ENCODE assay signal across 1 cellular context in the genomic region with DNA sequence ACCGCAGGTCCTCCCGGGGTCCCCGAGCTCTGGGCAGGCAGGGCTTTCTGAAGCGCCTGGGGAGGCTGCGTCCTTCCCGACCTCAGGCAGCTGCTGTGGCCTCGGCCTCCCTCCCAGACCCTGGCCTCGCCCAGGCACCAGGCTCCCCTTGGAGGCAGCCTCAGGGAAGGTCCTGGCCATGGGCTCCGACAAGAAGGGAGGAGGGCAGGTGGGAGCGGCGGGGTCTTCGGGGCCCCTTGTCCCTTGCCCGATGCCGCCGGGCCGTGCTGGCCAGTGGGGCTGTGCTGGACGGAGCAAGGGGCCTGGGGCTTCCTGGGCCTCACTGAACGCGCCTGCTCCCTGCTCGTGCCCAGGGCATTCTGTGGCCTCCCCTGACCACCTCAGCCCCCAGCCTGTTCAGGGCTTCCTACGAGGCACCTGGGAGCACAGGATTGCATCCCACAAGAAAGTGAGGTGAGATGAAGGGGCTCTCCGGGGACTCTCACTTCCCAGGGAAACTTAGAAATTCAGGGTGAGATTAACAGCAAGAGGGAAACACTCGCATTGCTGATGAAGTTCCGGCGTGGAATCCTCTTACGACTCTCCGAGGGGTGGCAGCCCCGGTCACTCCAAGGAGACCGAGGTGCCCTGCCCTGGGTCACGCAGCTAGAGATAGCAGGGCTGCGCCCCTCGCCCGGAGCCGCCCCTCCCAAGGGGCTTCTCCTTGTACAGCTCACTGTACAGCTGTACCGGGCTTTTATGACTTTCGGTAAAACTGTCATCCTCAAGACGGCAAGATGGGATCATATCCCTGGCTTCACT.
TF ChIP-seq lines count a peak whose summit lies in the region.

No MANE protein-coding gene starts in this region.

TF ChIP-seq in K562, 482 proteins besides CTCF, POLR2A, EP300 and RAD21 (continues in another document):
- 0 out of 2 replicates have a peak, but pooled peaks have one; percentile 41 for TF ChIP-seq FOXK1 (CRISPR knock-in tag; IDR thresholded peaks at IDR 0.05; ENCODE audit: borderline replicate concordance)
- no peak for TF ChIP-seq ZSCAN29 (IDR thresholded peaks at IDR 0.05)
- TF ChIP-seq, protein P1, sequence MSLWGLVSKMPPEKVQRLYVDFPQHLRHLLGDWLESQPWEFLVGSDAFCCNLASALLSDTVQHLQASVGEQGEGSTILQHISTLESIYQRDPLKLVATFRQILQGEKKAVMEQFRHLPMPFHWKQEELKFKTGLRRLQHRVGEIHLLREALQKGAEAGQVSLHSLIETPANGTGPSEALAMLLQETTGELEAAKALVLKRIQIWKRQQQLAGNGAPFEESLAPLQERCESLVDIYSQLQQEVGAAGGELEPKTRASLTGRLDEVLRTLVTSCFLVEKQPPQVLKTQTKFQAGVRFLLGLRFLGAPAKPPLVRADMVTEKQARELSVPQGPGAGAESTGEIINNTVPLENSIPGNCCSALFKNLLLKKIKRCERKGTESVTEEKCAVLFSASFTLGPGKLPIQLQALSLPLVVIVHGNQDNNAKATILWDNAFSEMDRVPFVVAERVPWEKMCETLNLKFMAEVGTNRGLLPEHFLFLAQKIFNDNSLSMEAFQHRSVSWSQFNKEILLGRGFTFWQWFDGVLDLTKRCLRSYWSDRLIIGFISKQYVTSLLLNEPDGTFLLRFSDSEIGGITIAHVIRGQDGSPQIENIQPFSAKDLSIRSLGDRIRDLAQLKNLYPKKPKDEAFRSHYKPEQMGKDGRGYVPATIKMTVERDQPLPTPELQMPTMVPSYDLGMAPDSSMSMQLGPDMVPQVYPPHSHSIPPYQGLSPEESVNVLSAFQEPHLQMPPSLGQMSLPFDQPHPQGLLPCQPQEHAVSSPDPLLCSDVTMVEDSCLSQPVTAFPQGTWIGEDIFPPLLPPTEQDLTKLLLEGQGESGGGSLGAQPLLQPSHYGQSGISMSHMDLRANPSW (CRISPR knock-in tag; IDR thresholded peaks at IDR 0.05) = 0 out of 2 replicates have a peak, but pooled peaks have one; percentile 24
- no peak for TF ChIP-seq TEAD4 (IDR thresholded peaks at IDR 0.05; ENCODE audit: low read length)
- TF ChIP-seq TEAD4 (CRISPR knock-in tag; IDR thresholded peaks at IDR 0.05; ENCODE audit: borderline replicate concordance) = 0 out of 2 replicates have a peak, but pooled peaks have one; percentile 21
- TF ChIP-seq STAT5B (CRISPR knock-in tag; IDR thresholded peaks at IDR 0.05) = no peak
- peak; percentile 5 for TF ChIP-seq TBP (optimal IDR thresholded peaks at IDR 0.05; ENCODE audit: low read depth, low read length)
- TF ChIP-seq, protein P2, sequence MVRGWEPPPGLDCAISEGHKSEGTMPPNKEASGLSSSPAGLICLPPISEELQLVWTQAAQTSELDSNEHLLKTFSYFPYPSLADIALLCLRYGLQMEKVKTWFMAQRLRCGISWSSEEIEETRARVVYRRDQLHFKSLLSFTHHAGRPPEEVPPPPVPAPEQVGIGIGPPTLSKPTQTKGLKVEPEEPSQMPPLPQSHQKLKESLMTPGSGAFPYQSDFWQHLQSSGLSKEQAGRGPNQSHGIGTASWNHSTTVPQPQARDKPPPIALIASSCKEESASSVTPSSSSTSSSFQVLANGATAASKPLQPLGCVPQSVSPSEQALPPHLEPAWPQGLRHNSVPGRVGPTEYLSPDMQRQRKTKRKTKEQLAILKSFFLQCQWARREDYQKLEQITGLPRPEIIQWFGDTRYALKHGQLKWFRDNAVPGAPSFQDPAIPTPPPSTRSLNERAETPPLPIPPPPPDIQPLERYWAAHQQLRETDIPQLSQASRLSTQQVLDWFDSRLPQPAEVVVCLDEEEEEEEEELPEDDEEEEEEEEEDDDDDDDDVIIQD (CRISPR knock-in tag; IDR thresholded peaks at IDR 0.05) = no peak
- peak; percentile 20 for TF ChIP-seq FIP1L1 (IDR thresholded peaks at IDR 0.05; ENCODE audit: low read depth, low read length, poor library complexity, severe bottlenecking)
- no peak for TF ChIP-seq MYC (IDR thresholded peaks at IDR 0.05; ENCODE audit: low read depth, low read length)
- 0 out of 2 replicates have a peak, but pooled peaks have one; percentile 24 for TF ChIP-seq MYC (CRISPR knock-in tag; IDR thresholded peaks at IDR 0.05; ENCODE audit: borderline replicate concordance, low read depth)
- TF ChIP-seq, protein P3, sequence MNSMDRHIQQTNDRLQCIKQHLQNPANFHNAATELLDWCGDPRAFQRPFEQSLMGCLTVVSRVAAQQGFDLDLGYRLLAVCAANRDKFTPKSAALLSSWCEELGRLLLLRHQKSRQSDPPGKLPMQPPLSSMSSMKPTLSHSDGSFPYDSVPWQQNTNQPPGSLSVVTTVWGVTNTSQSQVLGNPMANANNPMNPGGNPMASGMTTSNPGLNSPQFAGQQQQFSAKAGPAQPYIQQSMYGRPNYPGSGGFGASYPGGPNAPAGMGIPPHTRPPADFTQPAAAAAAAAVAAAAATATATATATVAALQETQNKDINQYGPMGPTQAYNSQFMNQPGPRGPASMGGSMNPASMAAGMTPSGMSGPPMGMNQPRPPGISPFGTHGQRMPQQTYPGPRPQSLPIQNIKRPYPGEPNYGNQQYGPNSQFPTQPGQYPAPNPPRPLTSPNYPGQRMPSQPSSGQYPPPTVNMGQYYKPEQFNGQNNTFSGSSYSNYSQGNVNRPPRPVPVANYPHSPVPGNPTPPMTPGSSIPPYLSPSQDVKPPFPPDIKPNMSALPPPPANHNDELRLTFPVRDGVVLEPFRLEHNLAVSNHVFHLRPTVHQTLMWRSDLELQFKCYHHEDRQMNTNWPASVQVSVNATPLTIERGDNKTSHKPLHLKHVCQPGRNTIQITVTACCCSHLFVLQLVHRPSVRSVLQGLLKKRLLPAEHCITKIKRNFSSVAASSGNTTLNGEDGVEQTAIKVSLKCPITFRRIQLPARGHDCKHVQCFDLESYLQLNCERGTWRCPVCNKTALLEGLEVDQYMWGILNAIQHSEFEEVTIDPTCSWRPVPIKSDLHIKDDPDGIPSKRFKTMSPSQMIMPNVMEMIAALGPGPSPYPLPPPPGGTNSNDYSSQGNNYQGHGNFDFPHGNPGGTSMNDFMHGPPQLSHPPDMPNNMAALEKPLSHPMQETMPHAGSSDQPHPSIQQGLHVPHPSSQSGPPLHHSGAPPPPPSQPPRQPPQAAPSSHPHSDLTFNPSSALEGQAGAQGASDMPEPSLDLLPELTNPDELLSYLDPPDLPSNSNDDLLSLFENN (IDR thresholded peaks at IDR 0.05; ENCODE audit: low read depth in 2 of 2, low read length in 2 of 2) = no peak
- TF ChIP-seq, protein P4, sequence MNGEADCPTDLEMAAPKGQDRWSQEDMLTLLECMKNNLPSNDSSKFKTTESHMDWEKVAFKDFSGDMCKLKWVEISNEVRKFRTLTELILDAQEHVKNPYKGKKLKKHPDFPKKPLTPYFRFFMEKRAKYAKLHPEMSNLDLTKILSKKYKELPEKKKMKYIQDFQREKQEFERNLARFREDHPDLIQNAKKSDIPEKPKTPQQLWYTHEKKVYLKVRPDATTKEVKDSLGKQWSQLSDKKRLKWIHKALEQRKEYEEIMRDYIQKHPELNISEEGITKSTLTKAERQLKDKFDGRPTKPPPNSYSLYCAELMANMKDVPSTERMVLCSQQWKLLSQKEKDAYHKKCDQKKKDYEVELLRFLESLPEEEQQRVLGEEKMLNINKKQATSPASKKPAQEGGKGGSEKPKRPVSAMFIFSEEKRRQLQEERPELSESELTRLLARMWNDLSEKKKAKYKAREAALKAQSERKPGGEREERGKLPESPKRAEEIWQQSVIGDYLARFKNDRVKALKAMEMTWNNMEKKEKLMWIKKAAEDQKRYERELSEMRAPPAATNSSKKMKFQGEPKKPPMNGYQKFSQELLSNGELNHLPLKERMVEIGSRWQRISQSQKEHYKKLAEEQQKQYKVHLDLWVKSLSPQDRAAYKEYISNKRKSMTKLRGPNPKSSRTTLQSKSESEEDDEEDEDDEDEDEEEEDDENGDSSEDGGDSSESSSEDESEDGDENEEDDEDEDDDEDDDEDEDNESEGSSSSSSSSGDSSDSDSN (IDR thresholded peaks at IDR 0.05; ENCODE audit: borderline replicate concordance in 1 of 2, low read depth in 2 of 2, low read length in 2 of 2) = 0 out of 4 replicates have a peak, but pooled peaks have one; percentile 34 to 40
- peak; percentile 37 for TF ChIP-seq TAF1 (IDR thresholded peaks at IDR 0.05; ENCODE audit: control insufficient read depth, extremely low read depth, insufficient read depth, low read length, severe bottlenecking)
- TF ChIP-seq TEAD1 (CRISPR knock-in tag; IDR thresholded peaks at IDR 0.05) = peak in 1 of 2 experiments; percentile 44; a peak in 1 of 4 replicates
- TF ChIP-seq ZNF12 (CRISPR knock-in tag; IDR thresholded peaks at IDR 0.05) = no peak
- peak; percentile 47; the same call in 1 of the 2 replicates for TF ChIP-seq PHF8 (IDR thresholded peaks at IDR 0.05; ENCODE audit: borderline replicate concordance, low read length)
- TF ChIP-seq, protein P5, sequence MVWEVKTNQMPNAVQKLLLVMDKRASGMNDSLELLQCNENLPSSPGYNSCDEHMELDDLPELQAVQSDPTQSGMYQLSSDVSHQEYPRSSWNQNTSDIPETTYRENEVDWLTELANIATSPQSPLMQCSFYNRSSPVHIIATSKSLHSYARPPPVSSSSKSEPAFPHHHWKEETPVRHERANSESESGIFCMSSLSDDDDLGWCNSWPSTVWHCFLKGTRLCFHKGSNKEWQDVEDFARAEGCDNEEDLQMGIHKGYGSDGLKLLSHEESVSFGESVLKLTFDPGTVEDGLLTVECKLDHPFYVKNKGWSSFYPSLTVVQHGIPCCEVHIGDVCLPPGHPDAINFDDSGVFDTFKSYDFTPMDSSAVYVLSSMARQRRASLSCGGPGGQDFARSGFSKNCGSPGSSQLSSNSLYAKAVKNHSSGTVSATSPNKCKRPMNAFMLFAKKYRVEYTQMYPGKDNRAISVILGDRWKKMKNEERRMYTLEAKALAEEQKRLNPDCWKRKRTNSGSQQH (CRISPR knock-in tag; IDR thresholded peaks at IDR 0.05) = 0 out of 2 replicates have a peak, but pooled peaks have one; percentile 20
- TF ChIP-seq MBD2 (IDR thresholded peaks at IDR 0.05; ENCODE audit: borderline replicate concordance, low read depth) = no peak
- 0 out of 2 replicates have a peak, but pooled peaks have one; percentile 13 for TF ChIP-seq ZFPM2 (CRISPR knock-in tag; IDR thresholded peaks at IDR 0.05)
- TF ChIP-seq RBM22 (IDR thresholded peaks at IDR 0.05; ENCODE audit: low read depth, low read length, poor library complexity, severe bottlenecking) = peak; percentile 40
- TF ChIP-seq HNRNPL (IDR thresholded peaks at IDR 0.05; ENCODE audit: low read depth, low read length) = peak; percentile 50; the same call in 1 of the 2 replicates
- TF ChIP-seq KDM4B (IDR thresholded peaks at IDR 0.05; ENCODE audit: borderline replicate concordance in 2 of 2, low read depth in 1 of 2) = 0 out of 4 replicates have a peak, but pooled peaks of 1 of the 2 experiments have one; percentile 28
- TF ChIP-seq, protein P6, sequence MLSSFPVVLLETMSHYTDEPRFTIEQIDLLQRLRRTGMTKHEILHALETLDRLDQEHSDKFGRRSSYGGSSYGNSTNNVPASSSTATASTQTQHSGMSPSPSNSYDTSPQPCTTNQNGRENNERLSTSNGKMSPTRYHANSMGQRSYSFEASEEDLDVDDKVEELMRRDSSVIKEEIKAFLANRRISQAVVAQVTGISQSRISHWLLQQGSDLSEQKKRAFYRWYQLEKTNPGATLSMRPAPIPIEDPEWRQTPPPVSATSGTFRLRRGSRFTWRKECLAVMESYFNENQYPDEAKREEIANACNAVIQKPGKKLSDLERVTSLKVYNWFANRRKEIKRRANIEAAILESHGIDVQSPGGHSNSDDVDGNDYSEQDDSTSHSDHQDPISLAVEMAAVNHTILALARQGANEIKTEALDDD (IDR thresholded peaks at IDR 0.05) = no peak
- TF ChIP-seq RBFOX2 (IDR thresholded peaks at IDR 0.05; ENCODE audit: low read depth, low read length) = peak; percentile 81
- TF ChIP-seq NFRKB (IDR thresholded peaks at IDR 0.05; ENCODE audit: low read depth) = no peak; the same call in 1 of the 2 replicates
- no peak for TF ChIP-seq ARID2 (IDR thresholded peaks at IDR 0.05)
- TF ChIP-seq, protein P7, sequence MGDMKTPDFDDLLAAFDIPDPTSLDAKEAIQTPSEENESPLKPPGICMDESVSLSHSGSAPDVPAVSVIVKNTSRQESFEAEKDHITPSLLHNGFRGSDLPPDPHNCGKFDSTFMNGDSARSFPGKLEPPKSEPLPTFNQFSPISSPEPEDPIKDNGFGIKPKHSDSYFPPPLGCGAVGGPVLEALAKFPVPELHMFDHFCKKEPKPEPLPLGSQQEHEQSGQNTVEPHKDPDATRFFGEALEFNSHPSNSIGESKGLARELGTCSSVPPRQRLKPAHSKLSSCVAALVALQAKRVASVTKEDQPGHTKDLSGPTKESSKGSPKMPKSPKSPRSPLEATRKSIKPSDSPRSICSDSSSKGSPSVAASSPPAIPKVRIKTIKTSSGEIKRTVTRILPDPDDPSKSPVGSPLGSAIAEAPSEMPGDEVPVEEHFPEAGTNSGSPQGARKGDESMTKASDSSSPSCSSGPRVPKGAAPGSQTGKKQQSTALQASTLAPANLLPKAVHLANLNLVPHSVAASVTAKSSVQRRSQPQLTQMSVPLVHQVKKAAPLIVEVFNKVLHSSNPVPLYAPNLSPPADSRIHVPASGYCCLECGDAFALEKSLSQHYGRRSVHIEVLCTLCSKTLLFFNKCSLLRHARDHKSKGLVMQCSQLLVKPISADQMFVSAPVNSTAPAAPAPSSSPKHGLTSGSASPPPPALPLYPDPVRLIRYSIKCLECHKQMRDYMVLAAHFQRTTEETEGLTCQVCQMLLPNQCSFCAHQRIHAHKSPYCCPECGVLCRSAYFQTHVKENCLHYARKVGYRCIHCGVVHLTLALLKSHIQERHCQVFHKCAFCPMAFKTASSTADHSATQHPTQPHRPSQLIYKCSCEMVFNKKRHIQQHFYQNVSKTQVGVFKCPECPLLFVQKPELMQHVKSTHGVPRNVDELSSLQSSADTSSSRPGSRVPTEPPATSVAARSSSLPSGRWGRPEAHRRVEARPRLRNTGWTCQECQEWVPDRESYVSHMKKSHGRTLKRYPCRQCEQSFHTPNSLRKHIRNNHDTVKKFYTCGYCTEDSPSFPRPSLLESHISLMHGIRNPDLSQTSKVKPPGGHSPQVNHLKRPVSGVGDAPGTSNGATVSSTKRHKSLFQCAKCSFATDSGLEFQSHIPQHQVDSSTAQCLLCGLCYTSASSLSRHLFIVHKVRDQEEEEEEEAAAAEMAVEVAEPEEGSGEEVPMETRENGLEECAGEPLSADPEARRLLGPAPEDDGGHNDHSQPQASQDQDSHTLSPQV (IDR thresholded peaks at IDR 0.05) = peak; percentile 8
- no peak for TF ChIP-seq ZNF408 (CRISPR knock-in tag; IDR thresholded peaks at IDR 0.05; ENCODE audit: low read depth)
- peak; percentile 68 for TF ChIP-seq POLR2G (IDR thresholded peaks at IDR 0.05; ENCODE audit: low read depth, low read length)
- 0 out of 2 replicates have a peak, but pooled peaks have one; percentile 3 for TF ChIP-seq PHB (CRISPR knock-in tag; IDR thresholded peaks at IDR 0.05)
